ENCODE assay signal across 1 cellular context in the genomic region with DNA sequence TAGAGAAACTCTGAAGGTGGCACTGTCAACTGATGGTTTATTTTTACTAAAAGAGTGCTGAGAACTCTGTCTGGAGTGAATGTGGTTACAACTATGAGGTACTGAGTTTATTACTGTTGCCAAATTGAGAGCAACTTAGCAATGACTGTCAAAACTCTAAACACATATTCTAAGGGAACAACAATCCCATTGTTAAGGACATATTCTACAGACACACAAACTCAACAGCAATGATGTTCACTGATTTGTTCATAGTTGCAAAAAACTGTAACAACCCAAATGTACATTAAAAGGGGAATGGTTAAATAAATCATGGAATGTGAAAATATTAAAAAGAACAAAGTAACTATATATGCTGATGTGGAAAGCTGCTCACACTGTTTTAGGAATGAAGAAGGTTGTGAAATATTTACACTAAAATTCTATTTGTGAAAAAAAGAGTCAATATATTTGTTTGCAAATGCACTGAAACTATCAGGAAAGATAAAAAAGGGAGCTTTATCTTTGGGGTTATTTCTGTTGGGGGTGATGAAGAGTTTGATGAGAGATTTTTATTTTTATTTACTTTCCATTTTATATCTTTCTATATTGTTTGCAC.
TF ChIP-seq lines count a peak whose summit lies in the region.

No MANE protein-coding gene starts in this region.

TF ChIP-seq in IMR-90, 13 proteins besides CTCF, POLR2A, EP300 and RAD21:
- 0 out of 2 replicates have a peak, but pooled peaks have one; percentile 8 for TF ChIP-seq CEBPB (IDR thresholded peaks at IDR 0.05; ENCODE audit: low read depth, low read length)
- TF ChIP-seq SMC3 (IDR thresholded peaks at IDR 0.05; ENCODE audit: low read depth, low read length) = no peak
